In genomic region chr1:202968895-202969295, GRCh38 we compare ENCODE assay signal across 8 cellular contexts. TPM values are rescaled to one million over a fixed set of nuclear protein-coding genes. Genes with fewer than 3 reads are reported as not detected.
DNase-seq lines count a peak whose midpoint lies in the region; ATAC-seq and TF ChIP-seq lines count a peak whose summit lies in the region.

No MANE protein-coding gene starts in this region.

- peak; percentile 78 for DNase-seq in DMS53 (lab: John Stamatoyannopoulos, UW)
- DNase-seq in RWPE2 (ENCODE audit: low spot score) = no peak
- DNase-seq in cardiac fibroblast (ENCODE audit: low read depth in 2 of 2) = peak; percentile 73 to 76
- DNase-seq in left colon = peak; percentile 29 to 60
- peak; percentile 57 for DNase-seq in stromal cell of bone marrow (ENCODE audit: low read depth)
- DNase-seq in activated effector memory CD4-positive, alpha-beta T cell treated with Interleukin-2 at 50 U/mL for 16 hours = no peak

- 0 out of 2 replicates have a peak, but pooled peaks cover 14% of the 10 kb centered on the region for H3K79me2 ChIP-seq in KMS-11 (ENCODE audit: insufficient read depth, low read depth)

- H3K27me3 ChIP-seq in KMS-11 (ENCODE audit: insufficient read depth, low read depth) = no peaks in the 10 kb centered on the region
- no peaks in the 10 kb centered on the region for H3K27me3 ChIP-seq in RWPE2 (ENCODE audit: insufficient read depth, poor library complexity, severe bottlenecking)

- H3K27ac ChIP-seq in KMS-11 (no peak overlapping the region), RWPE2 (ENCODE audit: poor library complexity, severe bottlenecking) (no peak overlapping the region)

- H3K4me3 ChIP-seq in KMS-11 (IDR thresholded peaks at IDR 0.05; ENCODE audit: insufficient read depth, low read depth, low read length) (no peak overlapping the region), RWPE2 (ENCODE audit: severe bottlenecking) (no peak overlapping the region), cardiac fibroblast (replicated peaks in 1 of 2; ENCODE audit: low read depth in 2 of 2, low read length in 2 of 2) (no peak overlapping the region)

- H2AFZ ChIP-seq in KMS-11 (ENCODE audit: low read depth) = peak overlapping the region; percentile 14; the same call in 1 of the 2 replicates

- no peaks in the 10 kb centered on the region for H3K9me3 ChIP-seq in RWPE2 (ENCODE audit: severe bottlenecking)

- ATAC-seq in GM21367 (IDR thresholded peaks at IDR 0.05; ENCODE audit: unreplicated experiment) = peak; percentile 56
- ATAC-seq in RWPE2 (ENCODE audit: low read depth) = peak; percentile 75
- peak; percentile 63 for ATAC-seq in left colon

- H3K36me3 ChIP-seq in KMS-11 (ENCODE audit: insufficient read depth) (no peaks in the 10 kb centered on the region), RWPE2 (ENCODE audit: low read depth) (peaks cover 10% of the 10 kb centered on the region)

- H3K4me1 ChIP-seq in KMS-11 (ENCODE audit: low read depth, poor library complexity, severe bottlenecking) = peaks cover 45% of the 10 kb centered on the region
- peaks cover 14% of the 10 kb centered on the region for H3K4me1 ChIP-seq in RWPE2 (ENCODE audit: insufficient read depth, poor library complexity, severe bottlenecking)

- no peaks in the 10 kb centered on the region for H4K20me1 ChIP-seq in KMS-11 (ENCODE audit: insufficient read depth)

- peak; percentile 81 for TF ChIP-seq CTCF in KMS-11 (conservative IDR thresholded peaks at IDR 0.05; ENCODE audit: low read depth, low read length)
- peak; percentile 77 for TF ChIP-seq CTCF in RWPE2 (IDR thresholded peaks at IDR 0.05; ENCODE audit: poor library complexity, severe bottlenecking)
- peak; percentile 82 for TF ChIP-seq CTCF in cardiac fibroblast (IDR thresholded peaks at IDR 0.05; ENCODE audit: low read depth, low read length)

- H3K4me2 ChIP-seq in KMS-11 = no peak overlapping the region; the same call in 1 of the 2 replicates

- intact Hi-C loops in left colon (cut with DNase I, micrococcal nuclease) = no loop called here

- H3K9ac ChIP-seq in KMS-11 = no peak overlapping the region

RNA-seq across cellular contexts. Expression of gene CYB5R1, which starts 1.8 kb away (rescaled TPM):
- total RNA-seq in left colon = 10 to 100 TPM; 21.2 to 31.9 TPM

RNA-seq across cellular contexts. Expression of gene ADIPOR1, which starts 10.8 kb away (rescaled TPM):
- 10 to 100 TPM; 69.7 to 90.4 TPM for total RNA-seq in left colon

RNA-seq across cellular contexts. Expression of gene TMEM183A, which starts 38.3 kb away (rescaled TPM):
- total RNA-seq in left colon = 10 to 100 TPM; 91.5 to 97.1 TPM

RNA-seq across cellular contexts. Expression of gene KLHL12, which starts 41.9 kb away (rescaled TPM):
- 10 to 100 TPM; 28.9 to 35.0 TPM for total RNA-seq in left colon

RNA-seq across cellular contexts. Expression of gene PPFIA4, which starts 57.4 kb away (rescaled TPM):
- total RNA-seq in left colon = 1 to 10 TPM in 1 of 2 donors, under 1 TPM in 1; 0.58 to 1.7 TPM

Comparison
In these comparisons a context has a peak if more than half of its experiments do, and no peak if none do; other contexts are left out.
1. DNase-seq: peak in DMS53 (single experiment), cardiac fibroblast (2 of 2), left colon (2 of 2) and stromal cell of bone marrow (single experiment); none in RWPE2 (single experiment) and activated effector memory CD4-positive, alpha-beta T cell treated with Interleukin-2 at 50 U/mL for 16 hours (single experiment).
2. Peak in every context shown above with its lines, with median percentiles within 50 percentile points of each other: ATAC-seq and CTCF ChIP-seq.